Comparison of ENCODE assay signal across 21 cellular contexts in genomic region chr5:68873198-68873597, GRCh38.
DNase-seq lines count a peak whose midpoint lies in the region; ATAC-seq lines count a peak whose summit lies in the region.
"Had no signal": no experiment of that assay in that cellular context is flagged by ENCODE, and none has a peak within 500 bp of the region (broad histone marks: within the 10 kb centered on the region; RNA-seq: fewer than 3 reads in every experiment).

No MANE protein-coding gene starts in this region.

- ATAC-seq in stimulated activated memory B cell treated with anti-CD40 and anti-IgM and Interleukin-4, amounts not matched to agents 10 μg/mL and 1 μg/mL and 100 μg/mL, for 72 hours, result no peak

- H3K36me3 Mint-ChIP-seq in stimulated activated memory B cell treated with anti-CD40 and anti-IgM and Interleukin-4, amounts not matched to agents 10 μg/mL and 1 μg/mL and 100 μg/mL, for 72 hours, result no peaks in the 10 kb centered on the region

- no peaks in the 10 kb centered on the region for H3K4me1 Mint-ChIP-seq in stimulated activated memory B cell treated with anti-CD40 and anti-IgM and Interleukin-4, amounts not matched to agents 10 μg/mL and 1 μg/mL and 100 μg/mL, for 72 hours

- no peak overlapping the region for H3K27ac Mint-ChIP-seq in stimulated activated memory B cell treated with anti-CD40 and anti-IgM and Interleukin-4, amounts not matched to agents 10 μg/mL and 1 μg/mL and 100 μg/mL, for 72 hours
- H3K27ac Mint-ChIP-seq: CD4-positive, alpha-beta T cell; GM23338 had no signal

- H3K9me3 Mint-ChIP-seq in stimulated activated memory B cell treated with anti-CD40 and anti-IgM and Interleukin-4, amounts not matched to agents 10 μg/mL and 1 μg/mL and 100 μg/mL, for 72 hours, result peaks cover 2% of the 10 kb centered on the region
- H3K9me3 Mint-ChIP-seq: CD4-positive, alpha-beta T cell; GM23338 had no signal

- H3K4me3 Mint-ChIP-seq in stimulated activated memory B cell treated with anti-CD40 and anti-IgM and Interleukin-4, amounts not matched to agents 10 μg/mL and 1 μg/mL and 100 μg/mL, for 72 hours, result no peak overlapping the region
- H3K4me3 Mint-ChIP-seq: CD4-positive, alpha-beta T cell; GM23338 had no signal

- peaks cover 3% of the 10 kb centered on the region for H3K27me3 Mint-ChIP-seq in stimulated activated memory B cell treated with anti-CD40 and anti-IgM and Interleukin-4, amounts not matched to agents 10 μg/mL and 1 μg/mL and 100 μg/mL, for 72 hours
- H3K27me3 Mint-ChIP-seq: CD4-positive, alpha-beta T cell had no signal

- peak; percentile 10 for DNase-seq in A172 (ENCODE audit: low spot score)
- DNase-seq in Daoy (ENCODE audit: low read depth), result peak; percentile 25
- DNase-seq in SHP77 (lab: John Stamatoyannopoulos, UW), result peak; percentile 6 to 32
- DNase-seq in left kidney (ENCODE audit: low read depth, low spot score), result peak; percentile 42
- no peak for DNase-seq in DMS153 treated with DMSO at 0.1 percent for 48 hours (lab: John Stamatoyannopoulos, UW; ENCODE audit: unreplicated experiment)
- DNase-seq in stimulated activated naive CD4-positive, alpha-beta T cell treated with Interleukin-2 at 50 U/mL for 16 hours (lab: John Stamatoyannopoulos, UW), result no peak
- DNase-seq in NCI-H1436 treated with DMSO at 0.1 percent for 48 hours (lab: John Stamatoyannopoulos, UW), result no peak
- DNase-seq: CD4-positive, alpha-beta T cell; COR-L47; DMS153; GDM1; HCEC 1CT; IMR-90; NCI-H1105; NCI-H1694 treated with DMSO at 0.1 percent for 48 hours; NCI-H2081 treated with DMSO at 0.1 percent for 48 hours; NCI-H2171 treated with DMSO at 0.1 percent for 48 hours; NCI-H526 treated with DMSO at 0.1 percent for 48 hours; Peyer's patch had no signal

Comparison
In these comparisons a context has a peak if more than half of its experiments do, and no peak if none do; other contexts are left out.
1. DNase-seq: peak in A172 (single experiment), Daoy (single experiment), SHP77 (2 of 2) and left kidney (single experiment); none in DMS153 treated with DMSO at 0.1 percent for 48 hours (single experiment), stimulated activated naive CD4-positive, alpha-beta T cell treated with Interleukin-2 at 50 U/mL for 16 hours (single experiment) and NCI-H1436 treated with DMSO at 0.1 percent for 48 hours (single experiment).